8 cellular contexts compared by ENCODE assay signal in the genomic region with DNA sequence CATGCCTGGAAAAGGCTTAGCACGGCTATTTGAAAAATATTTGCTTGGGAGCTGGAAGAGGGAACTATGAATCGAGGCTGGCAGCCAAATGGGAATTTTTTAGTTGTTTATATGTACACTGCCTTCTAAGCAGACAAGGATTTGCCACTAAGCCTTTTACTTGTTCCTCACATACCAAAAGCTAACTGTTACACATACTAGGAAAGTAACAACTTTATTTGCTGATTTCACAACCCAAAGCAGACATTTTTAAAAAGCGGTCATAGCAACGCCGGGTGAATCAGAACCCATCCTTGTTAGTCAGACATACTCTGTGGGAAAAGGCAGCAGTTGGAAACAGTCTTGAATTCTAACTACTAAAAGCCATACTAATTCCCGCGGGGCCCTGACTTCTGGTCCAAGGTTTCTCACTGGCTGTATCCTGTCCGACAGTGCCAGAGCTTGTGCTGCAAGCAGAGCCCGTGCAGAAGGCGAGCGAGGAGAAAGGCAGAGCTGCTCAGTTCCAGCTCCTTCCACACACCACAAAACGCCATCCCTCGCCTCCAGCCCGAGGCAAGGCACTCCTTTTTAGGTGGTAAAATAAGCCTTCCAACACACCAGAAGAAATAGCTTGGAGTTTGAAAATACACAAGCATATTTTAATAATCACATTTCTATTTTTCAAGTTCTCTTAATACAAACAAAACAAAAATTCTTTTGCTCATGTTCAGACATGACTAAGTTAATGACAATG.
DNase-seq lines count a peak whose midpoint lies in the region; ATAC-seq lines count a peak whose summit lies in the region.

No MANE protein-coding gene starts in this region.

- no peak overlapping the region for H3K18ac ChIP-seq in trophoblast cell (ENCODE audit: low read length)

- peak overlapping the region; percentile 46 for H2AFZ ChIP-seq in trophoblast cell (ENCODE audit: insufficient read depth, low read length, poor library complexity)

- intact Hi-C loops in activated naive CD4-positive, alpha-beta T cell treated with anti-CD3 and anti-CD28 coated beads for 36 hours (cut with micrococcal nuclease), result loop anchor here (10.0 kb wide), 2 partner anchors 947 to 1503 kb away; no protein-coding TSS in a partner anchor

- H4K8ac ChIP-seq in trophoblast cell (ENCODE audit: low read depth, low read length), result peak overlapping the region; percentile 22

- H2AK5ac ChIP-seq in trophoblast cell (ENCODE audit: low read length), result peak overlapping the region; percentile 57

- peak overlapping the region; percentile 83 for H4K91ac ChIP-seq in trophoblast cell (ENCODE audit: low read depth, low read length)

- H2BK12ac ChIP-seq in trophoblast cell (ENCODE audit: low read length), result peak overlapping the region; percentile 23

- H3K4ac ChIP-seq in trophoblast cell (ENCODE audit: low read depth, low read length), result peak overlapping the region; percentile 33

- peak; percentile 71 for DNase-seq in activated naive CD4-positive, alpha-beta T cell treated with anti-CD3 and anti-CD28 coated beads for 36 hours
- DNase-seq in activated naive CD4-positive, alpha-beta T cell treated with anti-CD3 and anti-CD28 coated beads, Interleukin-2, amount 50 U/mL, for 16 hours, result no peak
- peak; percentile 43 for DNase-seq in activated T-cell treated with anti-CD3 and anti-CD28 coated beads, Interleukin-2, amount 50 U/mL, for 72 hours
- DNase-seq in glomerular visceral epithelial cell (ENCODE audit: extremely low spot score) (peak; percentile 82), trophoblast cell (peak; percentile 88 to 94), NCI-H2107 treated with DMSO at 0.1 percent for 48 hours (lab: John Stamatoyannopoulos, UW; ENCODE audit: unreplicated experiment) (no peak), iPS-NIHi11 (ENCODE audit: low spot score) (no peak)
- DNase-seq in activated CD4-positive, alpha-beta T cell treated with anti-CD3 and anti-CD28 coated beads for 1 hour, result no peak

- peaks cover 31% of the 10 kb centered on the region for H3K36me3 Mint-ChIP-seq in activated naive CD4-positive, alpha-beta T cell treated with anti-CD3 and anti-CD28 coated beads for 36 hours (ENCODE audit: low read depth)
- peaks cover 9 to 16% of the 10 kb centered on the region in 2 donors for H3K36me3 Mint-ChIP-seq in activated T-cell treated with anti-CD3 and anti-CD28 coated beads, Interleukin-2, amount 50 U/mL, for 72 hours (ENCODE audit: insufficient read depth in 2 of 2)

- H3K36me3 ChIP-seq in trophoblast cell (ENCODE audit: control insufficient read depth in 1 of 2, insufficient read depth in 2 of 2, low read length in 2 of 2), result peaks cover 0 to 3% of the 10 kb centered on the region in 2 experiments

- peak overlapping the region; percentile 9 for H4K12ac ChIP-seq in trophoblast cell (ENCODE audit: low read depth, low read length)

- no CpG with 5 or more reads among the region's 14 CpGs for WGBS in trophoblast cell (ENCODE audit: extremely low coverage, insufficient coverage, insufficient read length)

- H2BK120ac ChIP-seq in trophoblast cell (ENCODE audit: insufficient read depth, low read length, poor library complexity), result peak overlapping the region; percentile 85

- no peaks in the 10 kb centered on the region for H3K9me3 ChIP-seq in trophoblast cell (ENCODE audit: insufficient read depth, low read depth, low read length)

- ATAC-seq in activated T-cell treated with anti-CD3 and anti-CD28 coated beads, Interleukin-2, amount 50 U/mL, for 72 hours (replicated peaks in 1 of 2), result peak; percentile 16 to 25

- H3K14ac ChIP-seq in trophoblast cell (ENCODE audit: low read length), result peak overlapping the region; percentile 68

- H3K9ac ChIP-seq in trophoblast cell (ENCODE audit: low read length), result no peak overlapping the region

- no peak overlapping the region for H3K23ac ChIP-seq in trophoblast cell (ENCODE audit: low read length)

- H3K27ac ChIP-seq in trophoblast cell (ENCODE audit: low read depth, low read length), result peak overlapping the region; percentile 97

- H3K4me3 Mint-ChIP-seq in activated naive CD4-positive, alpha-beta T cell treated with anti-CD3 and anti-CD28 coated beads for 36 hours, result no peak overlapping the region
- peak overlapping the region; percentile 89 for H3K4me3 Mint-ChIP-seq in activated T-cell treated with anti-CD3 and anti-CD28 coated beads, Interleukin-2, amount 50 U/mL, for 72 hours

- peaks cover 48% of the 10 kb centered on the region for H3K79me1 ChIP-seq in trophoblast cell (ENCODE audit: low read length)

- peaks cover 2% of the 10 kb centered on the region for H3K9me3 Mint-ChIP-seq in activated naive CD4-positive, alpha-beta T cell treated with anti-CD3 and anti-CD28 coated beads for 36 hours
- no peaks in the 10 kb centered on the region for H3K9me3 Mint-ChIP-seq in activated T-cell treated with anti-CD3 and anti-CD28 coated beads, Interleukin-2, amount 50 U/mL, for 72 hours

- H2BK5ac ChIP-seq in trophoblast cell (ENCODE audit: low read depth, low read length, poor library complexity), result peak overlapping the region; percentile 79

- peaks cover 6% of the 10 kb centered on the region for H3K79me2 ChIP-seq in trophoblast cell (ENCODE audit: control insufficient read depth, insufficient read depth, low read length, poor library complexity)

- H3K4me1 ChIP-seq in trophoblast cell (ENCODE audit: control insufficient read depth in 1 of 2, insufficient read depth in 2 of 2, low read length in 2 of 2), result peaks cover 50 to 60% of the 10 kb centered on the region in 2 experiments

- H3K27me3 ChIP-seq in trophoblast cell (ENCODE audit: insufficient read depth, low read length), result no peaks in the 10 kb centered on the region

- H3K27ac Mint-ChIP-seq in activated naive CD4-positive, alpha-beta T cell treated with anti-CD3 and anti-CD28 coated beads for 36 hours, result peak overlapping the region; percentile 56
- H3K27ac Mint-ChIP-seq in activated T-cell treated with anti-CD3 and anti-CD28 coated beads, Interleukin-2, amount 50 U/mL, for 72 hours, result no peak overlapping the region

- H3K27me3 Mint-ChIP-seq in activated naive CD4-positive, alpha-beta T cell treated with anti-CD3 and anti-CD28 coated beads for 36 hours (ENCODE audit: low read depth), result no peaks in the 10 kb centered on the region
- H3K27me3 Mint-ChIP-seq in activated T-cell treated with anti-CD3 and anti-CD28 coated beads, Interleukin-2, amount 50 U/mL, for 72 hours (ENCODE audit: low read depth), result no peaks in the 10 kb centered on the region

- H3K4me1 Mint-ChIP-seq in activated naive CD4-positive, alpha-beta T cell treated with anti-CD3 and anti-CD28 coated beads for 36 hours (ENCODE audit: low read depth), result peaks cover 97% of the 10 kb centered on the region
- peaks cover 100% of the 10 kb centered on the region for H3K4me1 Mint-ChIP-seq in activated T-cell treated with anti-CD3 and anti-CD28 coated beads, Interleukin-2, amount 50 U/mL, for 72 hours (ENCODE audit: low read depth)

- CTCF ChIA-PET in activated naive CD4-positive, alpha-beta T cell treated with anti-CD3 and anti-CD28 coated beads for 36 hours (lab: Charles Lee), result interaction anchor here (1.0 to 5.8 kb wide), 5 partner anchors 12 to 197 kb away, joined by 3 to 54 read pairs (median 3); no protein-coding TSS in a partner anchor

- H3K4me2 ChIP-seq in trophoblast cell (ENCODE audit: low read length), result peak overlapping the region; percentile 20

- no peak overlapping the region for H3K4me3 ChIP-seq in trophoblast cell (ENCODE audit: low read depth, low read length)

Comparison
In these comparisons a context has a peak if more than half of its experiments do, and no peak if none do; other contexts are left out.
1. DNase-seq: peak in activated naive CD4-positive, alpha-beta T cell treated with anti-CD3 and anti-CD28 coated beads for 36 hours (single experiment), activated T-cell treated with anti-CD3 and anti-CD28 coated beads, Interleukin-2, amount 50 U/mL, for 72 hours (2 of 2), glomerular visceral epithelial cell (single experiment) and trophoblast cell (2 of 2); none in activated naive CD4-positive, alpha-beta T cell treated with anti-CD3 and anti-CD28 coated beads, Interleukin-2, amount 50 U/mL, for 16 hours (single experiment), NCI-H2107 treated with DMSO at 0.1 percent for 48 hours (single experiment), iPS-NIHi11 (single experiment) and activated CD4-positive, alpha-beta T cell treated with anti-CD3 and anti-CD28 coated beads for 1 hour (single experiment).